8 cellular contexts compared by ENCODE assay signal in genomic region chr18:76875390-76876330, GRCh38. TPM values are rescaled to one million over a fixed set of nuclear protein-coding genes. Genes with fewer than 3 reads are reported as not detected.
DNase-seq lines count a peak whose midpoint lies in the region; ATAC-seq, FAIRE-seq and TF ChIP-seq lines count a peak whose summit lies in the region.

No MANE protein-coding gene starts in this region.

- H4K5ac ChIP-seq in IMR-90 (ENCODE audit: low read depth, low read length), result no peak overlapping the region

- H2BK120ac ChIP-seq in IMR-90 (ENCODE audit: low read depth, low read length), result no peak overlapping the region

- H2BK5ac ChIP-seq in IMR-90 (ENCODE audit: low read depth, low read length, poor library complexity, severe bottlenecking), result no peak overlapping the region

- H3K36me3 ChIP-seq in BJ (ENCODE audit: control insufficient read depth, insufficient read depth, low read length) (peaks cover 9% of the 10 kb centered on the region), IMR-90 (ENCODE audit: control insufficient read depth, insufficient read depth, low read length) (peaks cover 21% of the 10 kb centered on the region), colonic mucosa (peaks cover 4% of the 10 kb centered on the region)

- H3K9me1 ChIP-seq in IMR-90 (ENCODE audit: insufficient read depth, low read length), result no peaks in the 10 kb centered on the region; the same call in 1 of the 2 replicates

- TF ChIP-seq POLR2A in IMR-90 (IDR thresholded peaks at IDR 0.05; ENCODE audit: low read depth, low read length), result no peak

- H3K4me1 Mint-ChIP-seq in memory B cell, result peaks cover 4% of the 10 kb centered on the region

- no peak overlapping the region for H2BK20ac ChIP-seq in IMR-90 (ENCODE audit: low read depth, low read length)

- POLR2A ChIA-PET in BJ (lab: Charles Lee) (no interaction called here), IMR-90 (lab: Charles Lee; ENCODE audit: unreplicated experiment) (no interaction called here)

- no peak overlapping the region for H2AK9ac ChIP-seq in IMR-90 (replicated peaks; ENCODE audit: low read depth, low read length, poor library complexity)

- FAIRE-seq in urothelium cell line (lab: Jason Lieb, UNC), result no peak

- H3K4me1 ChIP-seq in IMR-90 (ENCODE audit: control insufficient read depth, insufficient read depth, low read length) (no peaks in the 10 kb centered on the region), colonic mucosa (no peaks in the 10 kb centered on the region)

- no peak overlapping the region for H2AK5ac ChIP-seq in IMR-90 (ENCODE audit: low read depth, low read length)

- ATAC-seq in GM18502 (IDR thresholded peaks at IDR 0.05; ENCODE audit: poor library complexity, unreplicated experiment) (peak; percentile 67), IMR-90 (ENCODE audit: low read depth) (peak; percentile 66; the same call in 1 of the 2 replicates), memory B cell (ENCODE audit: low read depth) (peak; percentile 48)

- no peak overlapping the region for H4K8ac ChIP-seq in IMR-90 (ENCODE audit: low read depth in 2 of 2, low read length in 2 of 2)

- H3K9ac ChIP-seq in IMR-90 (ENCODE audit: low read depth, low read length), result no peak overlapping the region
- no peak overlapping the region for H3K9ac ChIP-seq in colonic mucosa (ENCODE audit: low read depth in 2 of 2, low read length in 2 of 2)

- H3K14ac ChIP-seq in IMR-90 (replicated peaks; ENCODE audit: low read depth, low read length), result no peak overlapping the region

- WGBS in IMR-90 (ENCODE audit: extremely low coverage in 2 of 2, insufficient read length in 1 of 2), 2 experiments, result no CpG with 5 or more reads among the region's 14 CpGs

- in situ Hi-C loops in IMR-90 (cut with MboI; ENCODE audit: low sequenced_read_pairs), result no loop called here

- no peaks in the 10 kb centered on the region for H3K27me3 Mint-ChIP-seq in memory B cell

- no peak overlapping the region for H3K23ac ChIP-seq in IMR-90 (ENCODE audit: low read depth, low read length)

- BruUV-seq in IMR-90 (replicated peaks; lab: Mats Ljungman, UMichigan), result no TSS peak

- CTCF ChIA-PET in BJ (lab: Yijun Ruan, JAX) (interaction anchor here (0.7 to 0.8 kb wide), 2 partner anchors 11 to 14 kb away, joined by 3 read pairs; no protein-coding TSS in a partner anchor), IMR-90 (lab: Yijun Ruan, JAX) (no interaction called here)

- TF ChIP-seq RAD21 in IMR-90 (IDR thresholded peaks at IDR 0.05; ENCODE audit: low read length), result peak; percentile 53

- H3K4ac ChIP-seq in IMR-90 (ENCODE audit: low read depth, low read length), result no peak overlapping the region

- H3K79me1 ChIP-seq in IMR-90 (ENCODE audit: low read depth in 1 of 2, low read length in 2 of 2), result no peaks in the 10 kb centered on the region; a peak in 1 of 4 replicates

- dilution Hi-C loops in IMR-90 (cut with HindIII; ENCODE audit: low sequenced_read_pairs, unreplicated experiment), result no loop called here

- H3K36me3 Mint-ChIP-seq in memory B cell, result peaks cover 25% of the 10 kb centered on the region

- H3K4me3 Mint-ChIP-seq in memory B cell, result no peak overlapping the region

- H2AFZ ChIP-seq in IMR-90 (replicated peaks; ENCODE audit: low read length, poor library complexity), result no peak overlapping the region

- no peak overlapping the region for H3K56ac ChIP-seq in IMR-90 (ENCODE audit: extremely low read depth, insufficient read depth, low read length)

- peak overlapping the region; percentile 29 for H3K27ac Mint-ChIP-seq in memory B cell

- H4K20me1 ChIP-seq in IMR-90 (ENCODE audit: insufficient read depth, low read length), result no peaks in the 10 kb centered on the region

- H3K18ac ChIP-seq in IMR-90 (ENCODE audit: low read depth, low read length), result no peak overlapping the region

- H3K27ac ChIP-seq in IMR-90 (ENCODE audit: insufficient read depth, low read length) (no peak overlapping the region), colonic mucosa (no peak overlapping the region)

- H2BK15ac ChIP-seq in IMR-90 (ENCODE audit: low read depth, low read length), result no peak overlapping the region

- H3K4me3 ChIP-seq in BJ (ENCODE audit: low read depth, low read length) (no peak overlapping the region), IMR-90 (ENCODE audit: insufficient read depth, low read depth, low read length) (no peak overlapping the region), colonic mucosa (no peak overlapping the region)

- H3K27me3 ChIP-seq in BJ (ENCODE audit: control insufficient read depth, insufficient read depth, low read length), result no peaks in the 10 kb centered on the region
- no peaks in the 10 kb centered on the region for H3K27me3 ChIP-seq in IMR-90 (ENCODE audit: control insufficient read depth, insufficient read depth, low read length)
- H3K27me3 ChIP-seq in colonic mucosa, result no peaks in the 10 kb centered on the region

- DNase-seq in BJ (ENCODE audit: low read depth) (no peak), IMR-90 (peak; percentile 43), SHP77 treated with DMSO at 0.1 percent for 48 hours (lab: John Stamatoyannopoulos, UW) (peak; percentile 30), colonic mucosa (peak; percentile 68), memory B cell (ENCODE audit: low spot score in 2 of 2) (peak; percentile 25 to 42), urothelium cell line (ENCODE audit: low spot score) (peak; percentile 34), cerebellum (ENCODE audit: low spot score) (no peak)

- H3K9me3 ChIP-seq in IMR-90 (ENCODE audit: control insufficient read depth, insufficient read depth, low read length) (no peaks in the 10 kb centered on the region), colonic mucosa (no peaks in the 10 kb centered on the region)

- TF ChIP-seq CTCF in BJ (IDR thresholded peaks at IDR 0.05; ENCODE audit: insufficient read depth, low read depth, low read length), result peak; percentile 65
- peak; percentile 57 for TF ChIP-seq CTCF in IMR-90 (conservative IDR thresholded peaks at IDR 0.05; ENCODE audit: low read depth, low read length)
- TF ChIP-seq CTCF in colonic mucosa (IDR thresholded peaks at IDR 0.05), result peak; percentile 69

- no peaks in the 10 kb centered on the region for H3K9me3 Mint-ChIP-seq in memory B cell

- intact Hi-C loops in IMR-90 (cut with micrococcal nuclease) (loop anchor here (2.0 kb wide), 1 partner anchor 73 kb away; no protein-coding TSS in a partner anchor), colonic mucosa (cut with DNase I) (no loop called here)

- no peak overlapping the region for H3K4me2 ChIP-seq in IMR-90 (ENCODE audit: low read depth, low read length)

- no peak overlapping the region for H4K91ac ChIP-seq in IMR-90 (ENCODE audit: insufficient read depth, low read depth, low read length)

TF ChIP-seq in IMR-90, 13 proteins besides CTCF, POLR2A, EP300 and RAD21:
- TF ChIP-seq, protein P1, sequence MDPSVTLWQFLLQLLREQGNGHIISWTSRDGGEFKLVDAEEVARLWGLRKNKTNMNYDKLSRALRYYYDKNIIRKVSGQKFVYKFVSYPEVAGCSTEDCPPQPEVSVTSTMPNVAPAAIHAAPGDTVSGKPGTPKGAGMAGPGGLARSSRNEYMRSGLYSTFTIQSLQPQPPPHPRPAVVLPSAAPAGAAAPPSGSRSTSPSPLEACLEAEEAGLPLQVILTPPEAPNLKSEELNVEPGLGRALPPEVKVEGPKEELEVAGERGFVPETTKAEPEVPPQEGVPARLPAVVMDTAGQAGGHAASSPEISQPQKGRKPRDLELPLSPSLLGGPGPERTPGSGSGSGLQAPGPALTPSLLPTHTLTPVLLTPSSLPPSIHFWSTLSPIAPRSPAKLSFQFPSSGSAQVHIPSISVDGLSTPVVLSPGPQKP (IDR thresholded peaks at IDR 0.05; ENCODE audit: borderline replicate concordance, low read depth, low read length), result no peak
- TF ChIP-seq USF2 (IDR thresholded peaks at IDR 0.05; ENCODE audit: low read depth, low read length) (no peak), SMC3 (IDR thresholded peaks at IDR 0.05; ENCODE audit: low read depth, low read length) (peak; percentile 9; the same call in 1 of the 2 replicates), CEBPB (IDR thresholded peaks at IDR 0.05; ENCODE audit: low read depth, low read length) (no peak)

RNA-seq across cellular contexts. Expression of gene ZNF236, which starts 53.3 kb away (rescaled TPM):
- polyA plus RNA-seq in BJ (2011; rRNA removed) (4.5 and 5.1 TPM in 2 replicates), IMR-90 (2012; rRNA removed) (3.4 and 3.6 TPM in 2 replicates)
- 17.1 and 21.6 TPM in 2 replicates for polyA minus RNA-seq in BJ (2011; rRNA and poly(A)+ RNA removed)
- total RNA-seq in IMR-90 (2012; rRNA removed) (9.7 and 11.1 TPM in 2 replicates), colonic mucosa (10 to 100 TPM in 1 of 2 donors, 1 to 10 TPM in 1; 9.7 to 16.9 TPM), cerebellum (33.8 TPM)
- polyA plus RNA-seq in IMR-90 (2012; cell fraction: cytosol; rRNA removed), result 2.0 and 3.7 TPM in 2 replicates
- 12.4 and 16.5 TPM in 2 replicates for polyA plus RNA-seq in IMR-90 (2012; cell fraction: nucleus; rRNA removed; ENCODE audit: low replicate concordance)

Comparison
In these comparisons a context has a peak if more than half of its experiments do, and no peak if none do; other contexts are left out.
1. DNase-seq: peak in IMR-90 (single experiment), SHP77 treated with DMSO at 0.1 percent for 48 hours (single experiment), colonic mucosa (single experiment), memory B cell (2 of 2) and urothelium cell line (single experiment); none in BJ (single experiment) and cerebellum (single experiment).
2. Peak in every context shown above with its lines, with median percentiles within 50 percentile points of each other: CTCF ChIP-seq and ATAC-seq.